17 cellular contexts compared by ENCODE assay signal in the genomic region with DNA sequence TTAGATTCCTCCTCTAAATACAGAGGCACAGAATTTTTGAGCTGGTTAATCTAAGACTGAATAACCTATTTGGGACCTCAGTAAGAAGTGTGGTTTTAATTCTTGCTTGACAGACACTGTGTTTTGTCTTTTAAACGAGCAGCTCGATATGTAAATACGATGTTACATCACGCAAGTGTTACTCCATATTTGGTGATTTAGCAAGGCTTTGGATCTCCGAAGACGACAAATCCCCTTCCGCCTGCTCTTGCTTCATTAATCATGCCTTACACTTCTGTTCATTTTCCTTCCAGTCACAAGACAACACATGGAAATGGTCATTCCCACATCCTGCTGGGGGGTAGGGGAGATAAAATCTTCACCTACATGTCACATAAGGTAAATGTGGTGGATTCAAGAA. TPM values are rescaled to one million over a fixed set of nuclear protein-coding genes. Genes with fewer than 3 reads are reported as not detected.
DNase-seq lines count a peak whose midpoint lies in the region; ATAC-seq, FAIRE-seq and TF ChIP-seq lines count a peak whose summit lies in the region.
"Had no signal": no experiment of that assay in that cellular context is flagged by ENCODE, and none has a peak within 500 bp of the region (broad histone marks: within the 10 kb centered on the region; RNA-seq: fewer than 3 reads in every experiment).

No MANE protein-coding gene starts in this region.

- no peaks in the 10 kb centered on the region for H3K23me2 ChIP-seq in H1 (ENCODE audit: low read depth, low read length)

- no peak overlapping the region for H4K8ac ChIP-seq in H1 (ENCODE audit: extremely low read depth, insufficient read depth, low read length)

- H3K23ac ChIP-seq in H1 (ENCODE audit: insufficient read length), result no peak overlapping the region

- CTCF ChIA-PET in H1 (lab: Charles Lee; ENCODE audit: partially characterized antibody) (interaction anchor here (0.9 to 1.5 kb wide), 3 partner anchors 33 to 84 kb away, joined by 3 to 4 read pairs (median 3); no protein-coding TSS in a partner anchor), PC-9 (lab: Charles Lee) (no interaction called here)

- H2BK5ac ChIP-seq in H1 (ENCODE audit: low read depth, low read length), result no peak overlapping the region

- H3K9ac ChIP-seq in HUES64 (ENCODE audit: low read depth, low read length), result no peak overlapping the region
- no peak overlapping the region for H3K9ac ChIP-seq in H1 (replicated peaks in 1 of 4; ENCODE audit: extremely low read depth in 1 of 4, low read depth in 3 of 4, low read length in 3 of 4)
- no peak overlapping the region for H3K9ac ChIP-seq in neural cell (ENCODE audit: low read length)

- H3K4me2 ChIP-seq in H1 (ENCODE audit: insufficient read depth in 1 of 2, low read depth in 2 of 2, low read length in 2 of 2) (0 out of 4 replicates have a peak overlapping the region, but pooled peaks of 1 of the 2 experiments have one; percentile 9), neural cell (ENCODE audit: low read length) (no peak overlapping the region), PC-9 (no peak overlapping the region)

- no peak overlapping the region for H4K91ac ChIP-seq in H1 (replicated peaks; ENCODE audit: insufficient read length, low read length)

- H3K9me2 ChIP-seq in neural cell (ENCODE audit: insufficient read depth, low read length), result no peaks in the 10 kb centered on the region
- H3K9me2 ChIP-seq in PC-9 (ENCODE audit: insufficient read depth), result no peaks in the 10 kb centered on the region

- H2BK20ac ChIP-seq in H1 (ENCODE audit: low read length), result no peak overlapping the region

- WGBS in HUES64, result 69% methylated on average over 7 of the region's 7 CpGs
- WGBS in H1 (ENCODE audit: extremely low coverage in 1 of 2, insufficient coverage in 1 of 2, insufficient read length in 1 of 2, insufficient replicate concordance in 2 of 2, low coverage in 1 of 2, low lambda C conversion rate in 2 of 2, missing lambda C conversion rate in 1 of 2), 2 experiments, result 69% methylated on average over 7 of the region's 7 CpGs; no CpG with 5 or more reads in 1 of the 2 experiments

- no peak overlapping the region for H3K56ac ChIP-seq in H1 (replicated peaks; ENCODE audit: insufficient read length, low read depth, low read length)

- FAIRE-seq in D721Med (lab: Jason Lieb, UNC), result peak; percentile 78
- FAIRE-seq in H1 (lab: Jason Lieb, UNC), result peak; percentile 48

- DNase-seq in D721Med (ENCODE audit: insufficient read length, low spot score) (no peak), H1 (ENCODE audit: low read depth in 1 of 2, low spot score in 2 of 2) (no peak), PC-9 (no peak)
- DNase-seq: activated CD8-positive, alpha-beta memory T cell treated with anti-CD3 and anti-CD28 coated beads, Interleukin-2, amount 50 U/mL, for 48 hours; activated naive CD8-positive, alpha-beta T cell treated with anti-CD3 and anti-CD28 coated beads, Interleukin-2, amount 50 U/mL, for 24 hours; colonic mucosa; HCEC 1CT; mucosa of descending colon; NCI-H2107; stimulated activated CD4-positive, alpha-beta T cell treated with anti-CD3 and anti-CD28 coated beads, Interleukin-2, amount 100 ng/mL, for 24 hours had no signal

- intact Hi-C loops in PC-9 (cut with micrococcal nuclease; ENCODE audit: unreplicated experiment), result no loop called here

- BruUV-seq in PC-9 (replicated peaks; lab: Mats Ljungman, UMichigan), result no TSS peak

- TF ChIP-seq CTCF in D721Med (IDR thresholded peaks at IDR 0.05; ENCODE audit: insufficient read depth, missing control alignments) (no peak), H1 (IDR thresholded peaks at IDR 0.05; ENCODE audit: control extremely low read depth in 1 of 3, insufficient read depth in 1 of 3, low read depth in 1 of 3, low read length in 3 of 3) (no peak), neural cell (IDR thresholded peaks at IDR 0.05; ENCODE audit: poor library complexity, severe bottlenecking) (no peak), PC-9 (conservative IDR thresholded peaks at IDR 0.05) (no peak)

- no peak overlapping the region for H2BK15ac ChIP-seq in H1 (ENCODE audit: low read length)

- peaks cover 3% of the 10 kb centered on the region; the same call in 1 of the 2 replicates for H3K27me3 ChIP-seq in HUES64 (ENCODE audit: insufficient read depth, low read length)
- H3K27me3 ChIP-seq in H1 (replicated peaks in 1 of 4; ENCODE audit: control insufficient read depth in 3 of 4, extremely low read depth in 1 of 4, insufficient read depth in 3 of 4, low read length in 3 of 4), result peaks cover 0 to 1% (median 0%) of the 10 kb centered on the region in 4 experiments; a peak in 1 of 7 replicates
- no peaks in the 10 kb centered on the region for H3K27me3 ChIP-seq in neural cell (ENCODE audit: insufficient read depth, low read depth, low read length)
- H3K27me3 ChIP-seq in PC-9 (ENCODE audit: insufficient read depth, low read depth), result peaks cover 81% of the 10 kb centered on the region
- H3K27me3 ChIP-seq: colonic mucosa had no signal

- ATAC-seq in GM19452 (IDR thresholded peaks at IDR 0.05; ENCODE audit: unreplicated experiment) (no peak), HG03342 (IDR thresholded peaks at IDR 0.05; ENCODE audit: unreplicated experiment) (no peak), GM21786 (IDR thresholded peaks at IDR 0.05; ENCODE audit: unreplicated experiment) (no peak)
- ATAC-seq: activated CD4-positive, CD25-positive, alpha-beta regulatory T cell treated with anti-CD3 and anti-CD28 coated beads, Interleukin-2, amount 50 U/mL, for 24 hours; activated naive CD8-positive, alpha-beta T cell treated with anti-CD3 and anti-CD28 coated beads, Interleukin-2, amount 50 U/mL, for 24 hours; mucosa of descending colon had no signal

- H3K18ac ChIP-seq in H1 (ENCODE audit: extremely low read depth, low read length), result no peak overlapping the region

- H3K4me3 ChIP-seq in HUES64 (ENCODE audit: low read length) (no peak overlapping the region), H1 (ENCODE audit: extremely low read depth in 1 of 4, insufficient read depth in 2 of 4, low read depth in 3 of 4, low read length in 4 of 4) (no peak overlapping the region), neural cell (ENCODE audit: low read length) (peak overlapping the region; percentile 93), PC-9 (no peak overlapping the region)
- H3K4me3 ChIP-seq: colonic mucosa, mucosa of descending colon had no signal

- no peak overlapping the region for H3K14ac ChIP-seq in H1 (ENCODE audit: insufficient read length)

- peaks cover 11% of the 10 kb centered on the region for H3F3A ChIP-seq in neural cell (ENCODE audit: insufficient read depth, low read length, poor library complexity, severe bottlenecking)
- H3F3A ChIP-seq in PC-9 (ENCODE audit: insufficient read depth, low read depth), result no peaks in the 10 kb centered on the region

- TF ChIP-seq EP300 in H1 (IDR thresholded peaks at IDR 0.05; ENCODE audit: borderline replicate concordance in 1 of 2, low read depth in 2 of 2, low read length in 2 of 2), result no peak
- no peak for TF ChIP-seq EP300 in neural cell (conservative IDR thresholded peaks at IDR 0.05; ENCODE audit: poor library complexity, severe bottlenecking)

- TF ChIP-seq RAD21 in H1 (IDR thresholded peaks at IDR 0.05 in 1 of 2, conservative IDR thresholded peaks at IDR 0.05 in 1 of 2; ENCODE audit: low read depth in 2 of 2, low read length in 2 of 2) (no peak), neural cell (conservative IDR thresholded peaks at IDR 0.05) (no peak)

- H3K4me1 ChIP-seq in HUES64 (ENCODE audit: insufficient read depth, low read length), result peaks cover 58% of the 10 kb centered on the region
- H3K4me1 ChIP-seq in H1 (replicated peaks in 1 of 4; ENCODE audit: control insufficient read depth in 3 of 4, insufficient read depth in 4 of 4, low read length in 3 of 4), result peaks cover 5 to 22% (median 16%) of the 10 kb centered on the region in 4 experiments; a peak in 5 of 7 replicates
- H3K4me1 ChIP-seq in PC-9 (replicated peaks; ENCODE audit: insufficient read depth), result no peaks in the 10 kb centered on the region

- H2BK12ac ChIP-seq in H1 (ENCODE audit: low read depth, low read length), result no peak overlapping the region

- POLR2A ChIA-PET in H1 (lab: Charles Lee; ENCODE audit: partially characterized antibody), result interaction anchor here (0.8 to 1.5 kb wide), 3 partner anchors 10 to 23 kb away, joined by 3 to 7 read pairs (median 4); no protein-coding TSS in a partner anchor
- POLR2A ChIA-PET in PC-9 (lab: Charles Lee; ENCODE audit: unreplicated experiment), result no interaction called here

- H3K9me3 ChIP-seq in HUES64 (ENCODE audit: insufficient read depth, low read depth, low read length) (no peaks in the 10 kb centered on the region), H1 (ENCODE audit: insufficient read depth in 2 of 2, low read depth in 1 of 2, low read length in 1 of 2) (no peaks in the 10 kb centered on the region), neural cell (ENCODE audit: low read length) (no peaks in the 10 kb centered on the region), PC-9 (ENCODE audit: insufficient read depth, low read depth) (no peaks in the 10 kb centered on the region)
- H3K9me3 ChIP-seq: colonic mucosa, mucosa of descending colon had no signal

- no peak for TF ChIP-seq POLR2A in H1 (IDR thresholded peaks at IDR 0.05; ENCODE audit: control extremely low read depth in 1 of 2, low read depth in 2 of 2, low read length in 2 of 2)

- H2BK120ac ChIP-seq in H1 (replicated peaks; ENCODE audit: low read depth, low read length), result no peak overlapping the region

- peaks cover 21 to 30% of the 10 kb centered on the region in 2 experiments for H4K20me1 ChIP-seq in H1 (replicated peaks in 1 of 2; ENCODE audit: control insufficient read depth in 1 of 2, insufficient read depth in 2 of 2, low read length in 2 of 2)
- no peaks in the 10 kb centered on the region for H4K20me1 ChIP-seq in neural cell (ENCODE audit: insufficient read depth)
- H4K20me1 ChIP-seq in PC-9 (ENCODE audit: insufficient read depth), result no peaks in the 10 kb centered on the region

- H3K79me2 ChIP-seq in H1 (ENCODE audit: control insufficient read depth in 1 of 2, insufficient read depth in 2 of 2, low read length in 2 of 2) (peaks cover 6 to 99% of the 10 kb centered on the region in 2 experiments; a peak in 3 of 4 replicates), neural cell (replicated peaks; ENCODE audit: insufficient read depth, low read length) (peaks cover 99% of the 10 kb centered on the region), PC-9 (ENCODE audit: low read depth) (no peaks in the 10 kb centered on the region)

- no peak overlapping the region for H2AFZ ChIP-seq in H1 (ENCODE audit: low read length)
- no peak overlapping the region for H2AFZ ChIP-seq in neural cell (ENCODE audit: low read depth, low read length)
- H2AFZ ChIP-seq in PC-9, result no peak overlapping the region

- no peak overlapping the region for H2AK5ac ChIP-seq in H1 (ENCODE audit: low read depth, low read length)

- H3K27ac ChIP-seq in HUES64 (ENCODE audit: low read depth, low read length), result peak overlapping the region; percentile 67; the same call in 1 of the 2 replicates
- H3K27ac ChIP-seq in H1 (ENCODE audit: low read depth, low read length), result no peak overlapping the region
- peak overlapping the region; percentile 25 for H3K27ac ChIP-seq in neural cell (ENCODE audit: low read length)
- no peak overlapping the region for H3K27ac ChIP-seq in PC-9
- H3K27ac ChIP-seq: colonic mucosa had no signal

- H3K36me3 ChIP-seq in HUES64 (ENCODE audit: insufficient read depth, low read length) (peaks cover 55% of the 10 kb centered on the region), H1 (ENCODE audit: control insufficient read depth in 2 of 4, insufficient read depth in 4 of 4, low read length in 3 of 4) (peaks cover 16 to 58% (median 25%) of the 10 kb centered on the region in 4 experiments), neural cell (ENCODE audit: insufficient read depth, low read length) (peaks cover 20% of the 10 kb centered on the region), PC-9 (ENCODE audit: low read depth) (no peaks in the 10 kb centered on the region)
- H3K36me3 ChIP-seq: colonic mucosa had no signal

- H3K4ac ChIP-seq in H1 (replicated peaks; ENCODE audit: insufficient read length, low read depth, low read length), result no peak overlapping the region

- no peak overlapping the region for H4K5ac ChIP-seq in H1 (ENCODE audit: insufficient read length, low read depth, low read length)

- peaks cover 7% of the 10 kb centered on the region; the same call in 1 of the 2 replicates for H3K79me1 ChIP-seq in H1 (ENCODE audit: low read depth, low read length)

RNA-seq across cellular contexts. Expression of gene BCL11A, which starts 9.4 kb away (rescaled TPM):
- polyA plus RNA-seq in HUES64 (2013, experiment 1 of 2), result 26.0 TPM
- polyA plus RNA-seq in HUES64 (2013, experiment 2 of 2), result 23.2 TPM
- 59.3 and 61.3 TPM in 2 replicates for total RNA-seq in H1 (2021; fragmentation: NEBNext Ultra II Directional; extraction: Animal tissue kit (Norgen Biotek cat#: 25700))
- polyA plus RNA-seq in H1 (2011; rRNA removed) (11.9 and 12.2 TPM in 2 replicates), neural cell (44.0 and 54.2 TPM in 2 replicates)
- polyA plus RNA-seq in H1 (2011; cell fraction: cytosol; rRNA removed), result 12.9 TPM
- polyA plus RNA-seq in H1 (2011; cell fraction: nucleus; rRNA removed), result 22.4 TPM
- polyA plus RNA-seq in H1 (2012, experiment 1 of 2), result 23.1 to 35.1 TPM (median 27.2 TPM) in 4 replicates
- 25.7 TPM for polyA plus RNA-seq in H1 (2012, experiment 2 of 2)
- 28.0 TPM for polyA plus RNA-seq in H1 (2013, experiment 1 of 2)
- polyA plus RNA-seq in H1 (2013, experiment 2 of 2), result 29.7 TPM
- 38.6 and 49.0 TPM in 2 replicates for polyA minus RNA-seq in H1 (2011; rRNA and poly(A)+ RNA removed)
- 30.3 TPM for polyA minus RNA-seq in H1 (2011; cell fraction: cytosol; rRNA and poly(A)+ RNA removed)
- 83.2 TPM for polyA minus RNA-seq in H1 (2011; cell fraction: nucleus; rRNA and poly(A)+ RNA removed)
- 117 and 150 TPM in 2 replicates for polyA minus RNA-seq in neural cell
- total RNA-seq in PC-9 (2021), result not detected in 2 replicates
- total RNA-seq: M059J had no signal

Comparison
In these comparisons a context has a peak if more than half of its experiments do, and no peak if none do; other contexts are left out.
1. H3K27ac ChIP-seq: peak in HUES64 (single experiment) and neural cell (single experiment); none in H1 (single experiment) and PC-9 (single experiment).
2. RNA of gene BCL11A, which starts 9.4 kb away (total RNA-seq): 59.3 to 61.3 TPM in H1; not detected in PC-9; every median in the first group is over 10 times any median in the second.